15 cellular contexts compared by ENCODE assay signal in genomic region chr3:37053753-37054152, GRCh38.
A peak's percentile ranks its signal among the peaks of the same experiment; 100 is the strongest.
DNase-seq lines count a peak whose midpoint lies in the region; ATAC-seq and TF ChIP-seq lines count a peak whose summit lies in the region.
"Had no signal": no experiment of that assay in that cellular context is flagged by ENCODE, and none has a peak within 500 bp of the region (broad histone marks: within the 10 kb centered on the region; RNA-seq: fewer than 3 reads in every experiment).

No MANE protein-coding gene starts in this region.

- peaks cover 37% of the 10 kb centered on the region for H3K36me3 Mint-ChIP-seq in chondrocyte (ENCODE audit: low read depth)
- H3K36me3 Mint-ChIP-seq in osteocyte (ENCODE audit: unreplicated experiment), result peaks cover 49% of the 10 kb centered on the region

- H3K4me1 Mint-ChIP-seq in chondrocyte (ENCODE audit: low read depth) (peaks cover 43% of the 10 kb centered on the region), osteocyte (ENCODE audit: unreplicated experiment) (peaks cover 20% of the 10 kb centered on the region)

- DNase-seq in M059J (ENCODE audit: low read depth), result peak; percentile 24
- DNase-seq in chondrocyte (ENCODE audit: low spot score), result no peak
- DNase-seq in osteocyte (ENCODE audit: extremely low spot score, unreplicated experiment), result no peak
- DNase-seq in ACHN, result no peak
- DNase-seq: activated CD4-positive, CD25-positive, alpha-beta regulatory T cell; activated naive CD4-positive, alpha-beta T cell; effector CD8-positive, alpha-beta T cell; H7; mucosa of descending colon; NCI-H2171 had no signal

- H3K27ac ChIP-seq in 22Rv1, result peak overlapping the region; percentile 12; the same call in 1 of the 2 replicates

- no peaks in the 10 kb centered on the region for H3K9me3 Mint-ChIP-seq in chondrocyte (ENCODE audit: low read depth)
- no peaks in the 10 kb centered on the region for H3K9me3 Mint-ChIP-seq in osteocyte (ENCODE audit: unreplicated experiment)
- H3K9me3 Mint-ChIP-seq: CD14-positive monocyte had no signal

- H3K27me3 Mint-ChIP-seq in chondrocyte (ENCODE audit: low read depth) (no peaks in the 10 kb centered on the region), osteocyte (ENCODE audit: unreplicated experiment) (no peaks in the 10 kb centered on the region)

- no peak for TF ChIP-seq CTCF in 22Rv1 (IDR thresholded peaks at IDR 0.05)
- TF ChIP-seq CTCF in chondrocyte (IDR thresholded peaks at IDR 0.05), result no peak
- no peak for TF ChIP-seq CTCF in osteocyte (IDR thresholded peaks at IDR 0.05)

- H3K4me3 Mint-ChIP-seq in chondrocyte (ENCODE audit: unreplicated experiment) (no peak overlapping the region), osteocyte (ENCODE audit: unreplicated experiment) (no peak overlapping the region)
- H3K4me3 Mint-ChIP-seq: CD14-positive monocyte had no signal

- H3K27ac Mint-ChIP-seq in chondrocyte (ENCODE audit: unreplicated experiment) (peak overlapping the region; percentile 89), osteocyte (ENCODE audit: unreplicated experiment) (peak overlapping the region; percentile 76)

- in situ Hi-C loops in ACHN (cut with HindIII; ENCODE audit: low pct_ligation_motif_present, low pct_unique_long_range_greater_than_20kb, low sequenced_read_pairs), result no loop called here

- ATAC-seq in GM19023 (IDR thresholded peaks at IDR 0.05; ENCODE audit: unreplicated experiment) (no peak), HG02870 (IDR thresholded peaks at IDR 0.05; ENCODE audit: unreplicated experiment) (no peak), HG02885 (IDR thresholded peaks at IDR 0.05; ENCODE audit: poor library complexity, unreplicated experiment) (no peak)
